8 cellular contexts compared by ENCODE assay signal in the genomic region with DNA sequence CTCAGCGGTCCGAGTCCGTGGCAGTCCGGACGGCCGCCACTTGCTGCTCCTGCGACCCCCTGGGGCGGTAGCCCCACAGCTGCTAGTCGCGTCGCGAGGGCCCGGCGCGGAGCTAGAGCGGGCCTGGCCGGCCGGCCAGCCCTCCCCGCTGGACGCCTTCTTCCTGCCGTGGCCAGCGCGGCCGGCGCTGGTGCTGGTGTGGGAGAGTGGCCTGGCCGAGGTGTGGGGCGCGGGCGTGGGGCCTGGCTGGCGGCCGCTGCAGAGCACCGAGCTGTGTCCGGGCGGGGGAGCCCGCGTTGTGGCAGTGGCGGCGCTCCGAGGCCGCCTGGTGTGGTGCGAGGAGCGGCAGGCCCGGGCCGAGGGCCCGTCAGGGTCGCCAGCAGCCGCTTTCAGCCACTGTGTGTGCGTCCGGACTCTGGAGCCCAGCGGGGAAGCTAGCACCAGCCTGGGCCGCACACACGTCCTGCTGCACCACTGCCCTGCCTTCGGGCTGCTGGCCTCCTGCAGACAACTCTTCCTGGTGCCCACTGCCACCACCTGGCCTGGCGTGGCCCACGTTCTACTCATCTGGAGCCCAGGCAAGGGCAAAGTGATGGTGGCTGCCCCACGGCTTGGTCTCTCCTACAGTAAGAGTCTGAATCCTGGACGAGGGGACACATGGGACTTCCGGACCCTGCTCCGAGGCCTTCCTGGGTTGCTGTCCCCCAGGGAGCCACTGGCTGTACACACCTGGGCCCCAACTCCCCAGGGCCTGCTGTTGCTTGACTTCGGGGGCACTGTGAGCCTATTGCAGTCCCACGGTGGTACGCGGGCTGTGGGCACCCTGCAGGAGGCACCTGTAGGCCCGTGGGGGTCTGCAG. TPM values are rescaled to one million over a fixed set of nuclear protein-coding genes. Genes with fewer than 3 reads are reported as not detected.
DNase-seq lines count a peak whose midpoint lies in the region; ATAC-seq and TF ChIP-seq lines count a peak whose summit lies in the region.

No MANE protein-coding gene starts in this region.

- peak overlapping the region; percentile 93 to 98 (median 96) for H3K27ac ChIP-seq in stomach

- TF ChIP-seq POLR2A in stomach (IDR thresholded peaks at IDR 0.05), result no peak

- H3K36me3 ChIP-seq in stomach, result peaks cover 0 to 37% (median 25%) of the 10 kb centered on the region in 4 donors

- ATAC-seq in GM18858 (IDR thresholded peaks at IDR 0.05; ENCODE audit: unreplicated experiment) (peak; percentile 16), HG03039 (IDR thresholded peaks at IDR 0.05; ENCODE audit: unreplicated experiment) (peak; percentile 15)

- H3K9me3 ChIP-seq in stomach, result no peaks in the 10 kb centered on the region

- H3K4me3 ChIP-seq in AG09309 (ENCODE audit: control insufficient read depth, low read depth, low read length) (peak overlapping the region; percentile 56), stomach (peak overlapping the region; percentile 89 to 97 (median 94))

- DNase-seq in AG09309 (ENCODE audit: low read depth), result no peak
- DNase-seq in SK-N-DZ (ENCODE audit: low spot score), result peak; percentile 29
- DNase-seq in cerebellar cortex (ENCODE audit: low spot score), result peak; percentile 13
- peak; percentile 76 for DNase-seq in left kidney (ENCODE audit: low read depth, low spot score)
- peak; percentile 34 for DNase-seq in stomach
- no peak for DNase-seq in NCI-H226

- TF ChIP-seq CTCF in AG09309 (IDR thresholded peaks at IDR 0.05; ENCODE audit: control insufficient read depth, insufficient read depth, low read depth, low read length, missing control alignments), result no peak
- TF ChIP-seq CTCF in stomach (IDR thresholded peaks at IDR 0.05), result no peak

- 2 to 8% (median 7%) methylated on average over 10 to 64 of the region's 64 CpGs for WGBS in stomach, 5 donors

- H3K27me3 ChIP-seq in stomach, result no peaks in the 10 kb centered on the region

- intact Hi-C loops in stomach (cut with DNase I; ENCODE audit: low total_unique reads), result no loop called here

- H3K4me1 ChIP-seq in stomach, result peaks cover 29 to 49% (median 43%) of the 10 kb centered on the region in 4 donors

- no peak for TF ChIP-seq EP300 in stomach (IDR thresholded peaks at IDR 0.05)

RNA-seq across cellular contexts. Expression of gene HPS6, which starts 0.6 kb away (rescaled TPM):
- polyA plus RNA-seq in SK-N-DZ (2014; cell fraction: cytosol; rRNA removed), result 22.2 and 23.3 TPM in 2 replicates
- 11.3 and 15.6 TPM in 2 replicates for polyA plus RNA-seq in SK-N-DZ (2014; cell fraction: nucleus; rRNA removed)
- total RNA-seq in stomach, result 10 to 100 TPM in 3 of 5 donors, 1 to 10 TPM in 2; 7.0 to 42.4 (median 14.0) TPM
- polyA plus RNA-seq in stomach, result 10 to 100 TPM; 10.3 to 10.7 (median 10.6) TPM

RNA-seq across cellular contexts. Expression of gene ARMH3, which starts 9.8 kb away (rescaled TPM):
- polyA plus RNA-seq in SK-N-DZ (2014; cell fraction: cytosol; rRNA removed), result 4.0 and 6.6 TPM in 2 replicates
- 10.2 and 174 TPM in 2 replicates for polyA plus RNA-seq in SK-N-DZ (2014; cell fraction: nucleus; rRNA removed)
- 10 to 100 TPM in 4 of 5 donors, 1 to 10 TPM in 1; 3.5 to 29.0 (median 18.2) TPM for total RNA-seq in stomach
- polyA plus RNA-seq in stomach, result 10 to 100 TPM; 10.1 to 18.1 (median 10.1) TPM

RNA-seq across cellular contexts. Expression of gene LDB1, which starts 54.4 kb away (rescaled TPM):
- 61.6 and 73.8 TPM in 2 replicates for polyA plus RNA-seq in SK-N-DZ (2014; cell fraction: cytosol; rRNA removed)
- 187 and 202 TPM in 2 replicates for polyA plus RNA-seq in SK-N-DZ (2014; cell fraction: nucleus; rRNA removed)
- total RNA-seq in stomach, result 10 to 100 TPM; 24.2 to 43.7 (median 34.4) TPM
- polyA plus RNA-seq in stomach, result 10 to 100 TPM; 20.4 to 28.3 (median 22.3) TPM

Comparison
In these comparisons a context has a peak if more than half of its experiments do, and no peak if none do; other contexts are left out.
1. DNase-seq: peak in SK-N-DZ (single experiment), cerebellar cortex (single experiment), left kidney (single experiment) and stomach (single experiment); none in AG09309 (single experiment) and NCI-H226 (single experiment).